In the genomic region with DNA sequence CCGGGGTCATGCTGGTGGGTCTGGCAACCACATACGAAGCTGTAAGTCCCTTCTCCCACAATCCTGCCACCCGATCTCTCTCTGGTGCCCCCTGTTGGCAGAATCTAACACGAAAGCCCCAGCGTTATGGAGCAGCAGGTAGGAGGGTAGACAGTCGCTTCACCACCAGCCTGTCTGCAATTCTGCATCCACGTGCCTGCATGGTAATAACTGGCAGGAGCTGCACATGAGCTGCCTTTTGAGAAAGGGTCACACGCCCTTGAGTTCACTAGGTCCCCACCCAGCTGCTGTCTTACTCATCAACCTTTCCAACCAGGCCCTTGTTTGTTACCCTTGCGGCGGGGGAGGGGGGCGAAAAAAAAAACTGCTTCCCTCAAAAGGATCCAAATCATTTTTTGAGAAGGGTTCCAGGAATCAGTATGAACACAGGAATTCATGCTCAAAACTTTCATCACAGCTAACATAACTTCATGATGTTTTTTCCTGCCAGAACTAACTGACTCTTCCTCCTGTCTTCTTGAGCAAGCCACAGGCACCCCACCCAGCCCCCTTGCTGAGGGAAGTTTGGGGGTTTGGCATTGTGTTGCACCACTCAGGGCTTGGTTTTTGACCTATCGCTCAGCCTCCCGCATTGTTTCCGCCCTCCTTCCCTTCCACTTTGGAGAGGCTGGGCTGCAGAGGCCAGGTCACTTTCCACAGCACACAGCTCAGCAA, we compare ENCODE assay signal across 8 cellular contexts. TPM values are rescaled to one million over a fixed set of nuclear protein-coding genes. Genes with fewer than 3 reads are reported as not detected.
DNase-seq lines count a peak whose midpoint lies in the region; ATAC-seq, FAIRE-seq and TF ChIP-seq lines count a peak whose summit lies in the region.

No MANE protein-coding gene starts in this region.

- intact Hi-C loops in GM12878 (cut with micrococcal nuclease; ENCODE audit: unreplicated experiment), result loop anchor here (10.0 kb wide), 2 partner anchors 115 to 215 kb away; no protein-coding TSS in a partner anchor

- TF ChIP-seq CTCF in GM23338 (conservative IDR thresholded peaks at IDR 0.05; ENCODE audit: low read depth in 2 of 2) (peak; percentile 70 to 87), GM12878 (IDR thresholded peaks at IDR 0.05 in 2 of 3, conservative IDR thresholded peaks at IDR 0.05 in 1 of 3; ENCODE audit: control insufficient read depth in 2 of 3, extremely low read depth in 1 of 3, insufficient read depth in 1 of 3, low read depth in 3 of 3, low read length in 3 of 3) (peak; percentile 51 to 72 (median 58))

- RAD21 ChIA-PET in GM12878 (lab: Charles Lee; ENCODE audit: unreplicated experiment), result interaction anchor here (0.9 to 1.3 kb wide), 5 partner anchors 8 to 389 kb away, joined by 3 to 6 read pairs (median 4); no protein-coding TSS in a partner anchor

- no peaks in the 10 kb centered on the region for H3K9me3 ChIP-seq in CD4-positive, CD25-positive, alpha-beta regulatory T cell (ENCODE audit: control insufficient read depth in 2 of 2, low read length in 2 of 2)
- H3K9me3 ChIP-seq in GM12878 (replicated peaks; ENCODE audit: control insufficient read depth, insufficient read depth, low read length), result no peaks in the 10 kb centered on the region

- TF ChIP-seq RAD21 in GM12878 (IDR thresholded peaks at IDR 0.05; ENCODE audit: insufficient read depth, low read depth, low read length), result peak; percentile 54

- H3K9me3 Mint-ChIP-seq in CD4-positive, CD25-positive, alpha-beta regulatory T cell, result no peaks in the 10 kb centered on the region
- no peaks in the 10 kb centered on the region for H3K9me3 Mint-ChIP-seq in GM23338
- no peaks in the 10 kb centered on the region for H3K9me3 Mint-ChIP-seq in immature natural killer cell

- TF ChIP-seq POLR2A in GM12878 (IDR thresholded peaks at IDR 0.05; ENCODE audit: low read depth, low read length), result no peak

- SMC1A ChIA-PET in GM12878 (lab: Charles Lee; ENCODE audit: uncharacterized antibody, unreplicated experiment), result interaction anchor here (0.6 to 2.8 kb wide), 7 partner anchors 8 to 54 kb away, joined by 3 to 12 read pairs (median 4); partner anchors contain the start of gene TMEM252

- WGBS in GM12878 (ENCODE audit: insufficient coverage, insufficient replicate concordance, low lambda C conversion rate, missing lambda C conversion rate), result 41% methylated on average over 14 of the region's 14 CpGs

- H3F3A ChIP-seq in GM23338 (replicated peaks; ENCODE audit: low read depth), result no peaks in the 10 kb centered on the region

- CTCF ChIA-PET in GM12878 (lab: Yijun Ruan, JAX), result interaction anchor here (0.5 to 5.2 kb wide), 21 partner anchors 8 to 260 kb away, joined by 3 to 60 read pairs (median 6); partner anchors contain the start of gene TMEM252

- H3K27ac Mint-ChIP-seq in CD4-positive, CD25-positive, alpha-beta regulatory T cell, result peak overlapping the region in 1 of 3 donors; percentile 11
- H3K27ac Mint-ChIP-seq in GM23338, result no peak overlapping the region
- H3K27ac Mint-ChIP-seq in immature natural killer cell, result peak overlapping the region in 1 of 6 donors; percentile 38

- H4K20me1 ChIP-seq in GM23338 (replicated peaks; ENCODE audit: insufficient read depth) (no peaks in the 10 kb centered on the region), GM12878 (ENCODE audit: control insufficient read depth, insufficient read depth) (no peaks in the 10 kb centered on the region)

- H3K79me2 ChIP-seq in GM23338 (replicated peaks; ENCODE audit: insufficient read depth) (no peaks in the 10 kb centered on the region), GM12878 (ENCODE audit: control insufficient read depth, insufficient read depth, low read length) (no peaks in the 10 kb centered on the region)

- 0 out of 2 replicates have a peak overlapping the region, but pooled peaks have one; percentile 76 for H2AFZ ChIP-seq in GM23338
- H2AFZ ChIP-seq in GM12878 (ENCODE audit: control insufficient read depth, low read depth, low read length), result no peak overlapping the region

- TF ChIP-seq EP300 in GM12878 (IDR thresholded peaks at IDR 0.05; ENCODE audit: borderline replicate concordance in 1 of 2, control insufficient read depth in 1 of 2, low read depth in 2 of 2, low read length in 2 of 2), result no peak

- peaks cover 14% of the 10 kb centered on the region for H3K27me3 ChIP-seq in CD4-positive, CD25-positive, alpha-beta regulatory T cell (ENCODE audit: control insufficient read depth, insufficient read depth, low read length)
- H3K27me3 ChIP-seq in GM23338 (ENCODE audit: insufficient read depth) (peaks cover 6% of the 10 kb centered on the region), GM12878 (replicated peaks in 1 of 2; ENCODE audit: control insufficient read depth in 2 of 2, insufficient read depth in 2 of 2, low read length in 1 of 2) (peaks cover 4 to 7% of the 10 kb centered on the region in 2 experiments; a peak in 3 of 4 replicates)

- no peak overlapping the region for H3K27ac ChIP-seq in CD4-positive, CD25-positive, alpha-beta regulatory T cell (ENCODE audit: insufficient read depth, low read length, poor library complexity, severe bottlenecking)
- H3K27ac ChIP-seq in GM23338 (ENCODE audit: low read depth) (no peak overlapping the region), GM12878 (ENCODE audit: control insufficient read depth, insufficient read depth) (no peak overlapping the region)

- no TSS peak for BruUV-seq in GM12878 (replicated peaks; lab: Mats Ljungman, UMichigan)

- H3K4me1 Mint-ChIP-seq in CD4-positive, CD25-positive, alpha-beta regulatory T cell, result peaks cover 0 to 15% (median 1%) of the 10 kb centered on the region in 4 donors
- H3K4me1 Mint-ChIP-seq in GM23338 (peaks cover 30% of the 10 kb centered on the region; the same call in 2 of the 3 replicates), immature natural killer cell (peaks cover 18 to 21% of the 10 kb centered on the region in 2 donors)

- FAIRE-seq in GM12878 (lab: Jason Lieb, UNC), result no peak

- no peaks in the 10 kb centered on the region for H3K4me1 ChIP-seq in CD4-positive, CD25-positive, alpha-beta regulatory T cell (ENCODE audit: control insufficient read depth, insufficient read depth, low read length, poor library complexity, severe bottlenecking)
- H3K4me1 ChIP-seq in GM23338 (ENCODE audit: insufficient read depth) (peaks cover 24% of the 10 kb centered on the region), GM12878 (ENCODE audit: control insufficient read depth, insufficient read depth, low read length) (no peaks in the 10 kb centered on the region)

- peak; percentile 37 to 46 for ATAC-seq in CD4-positive, CD25-positive, alpha-beta regulatory T cell (ENCODE audit: low read depth in 2 of 2)
- ATAC-seq in GM23338 (peak; percentile 86), GM12878 (peak; percentile 83), HG02763 (IDR thresholded peaks at IDR 0.05; ENCODE audit: unreplicated experiment) (no peak)

- peak overlapping the region in 2 of 4 donors; percentile 1 to 39 for H3K4me3 Mint-ChIP-seq in CD4-positive, CD25-positive, alpha-beta regulatory T cell
- H3K4me3 Mint-ChIP-seq in GM23338 (no peak overlapping the region; the same call in 2 of the 3 replicates), immature natural killer cell (peak overlapping the region in 4 of 5 donors; percentile 36 to 59 (median 54))

- POLR2A ChIA-PET in GM12878 (lab: Charles Lee), result no interaction called here

- no peaks in the 10 kb centered on the region for H3K9me2 ChIP-seq in GM23338 (ENCODE audit: insufficient read depth)

- no peaks in the 10 kb centered on the region for H3K36me3 ChIP-seq in CD4-positive, CD25-positive, alpha-beta regulatory T cell (ENCODE audit: control insufficient read depth, insufficient read depth, low read length)
- H3K36me3 ChIP-seq in GM23338 (ENCODE audit: insufficient read depth) (no peaks in the 10 kb centered on the region), GM12878 (ENCODE audit: control insufficient read depth in 2 of 2, insufficient read depth in 2 of 2, low read length in 1 of 2) (no peaks in the 10 kb centered on the region)

- H3K4me2 ChIP-seq in GM23338 (peak overlapping the region; percentile 56; the same call in 1 of the 2 replicates), GM12878 (ENCODE audit: control insufficient read depth, insufficient read depth) (no peak overlapping the region)

- no peaks in the 10 kb centered on the region for H3K36me3 Mint-ChIP-seq in CD4-positive, CD25-positive, alpha-beta regulatory T cell
- no peaks in the 10 kb centered on the region for H3K36me3 Mint-ChIP-seq in GM23338 (ENCODE audit: low read depth)
- no peaks in the 10 kb centered on the region for H3K36me3 Mint-ChIP-seq in immature natural killer cell

- no peak overlapping the region for H3K4me3 ChIP-seq in CD4-positive, CD25-positive, alpha-beta regulatory T cell (ENCODE audit: low read depth, low read length)
- H3K4me3 ChIP-seq in GM23338, result no peak overlapping the region
- no peak overlapping the region for H3K4me3 ChIP-seq in GM12878

- H3K27me3 Mint-ChIP-seq in CD4-positive, CD25-positive, alpha-beta regulatory T cell, result peaks cover 31% of the 10 kb centered on the region
- H3K27me3 Mint-ChIP-seq in GM23338 (ENCODE audit: insufficient read depth, low read depth, poor library complexity), result peaks cover 13% of the 10 kb centered on the region
- peaks cover 0 to 12% (median 2%) of the 10 kb centered on the region in 3 donors for H3K27me3 Mint-ChIP-seq in immature natural killer cell (ENCODE audit: low read depth in 3 of 3)

- H3K9ac ChIP-seq in GM12878 (ENCODE audit: control insufficient read depth, insufficient read depth, low read length), result no peak overlapping the region

- DNase-seq in CD4-positive, CD25-positive, alpha-beta regulatory T cell, result peak; percentile 14 to 72 (median 19)
- DNase-seq in GM23338 (ENCODE audit: low spot score) (peak; percentile 85), SK-MEL-5 (ENCODE audit: low read depth, low spot score) (peak; percentile 81), GM12878 (ENCODE audit: low read depth, low spot score) (no peak), immature natural killer cell (peak; percentile 25 to 35 (median 26)), midbrain (lab: John Stamatoyannopoulos, UW) (no peak)
- DNase-seq in stimulated activated CD4-positive, alpha-beta T cell treated with anti-CD3 and anti-CD28 coated beads, Interleukin-2, amount 100 ng/mL, for 4 hours (ENCODE audit: low read depth), result peak; percentile 9

- in situ Hi-C loops in SK-MEL-5 (cut with HindIII; ENCODE audit: low pct_unique_long_range_greater_than_20kb, low sequenced_read_pairs), result no loop called here
- in situ Hi-C loops in GM12878 (cut with MboI), result loop anchor here (5.0 to 25.0 kb wide), 2 partner anchors 48 to 198 kb away; partner anchors contain the start of gene PGM5

RNA-seq across cellular contexts. Expression of gene TMEM252, which starts 19.6 kb away (rescaled TPM):
- total RNA-seq in CD4-positive, CD25-positive, alpha-beta regulatory T cell, result not detected
- polyA plus RNA-seq in CD4-positive, CD25-positive, alpha-beta regulatory T cell, result not detected
- total RNA-seq in GM23338 (2014; rRNA removed; shearing (Covaris generic)), result not detected in 2 replicates
- polyA plus RNA-seq in GM23338 (2016; fragmentation: Nextera tagmentation; extraction: Ambion mirVana), result not detected in 2 replicates
- total RNA-seq in SK-MEL-5 (2014; rRNA removed; shearing (Covaris generic)), result not detected in 2 replicates
- polyA plus RNA-seq in SK-MEL-5 (2015; cell fraction: cytosol; rRNA removed), result not detected in 2 replicates
- polyA plus RNA-seq in SK-MEL-5 (2015; cell fraction: nucleus; rRNA removed), result not detected in 2 replicates
- not detected in 2 replicates for total RNA-seq in GM12878 (2013; cell fraction: nucleolus; rRNA removed)
- total RNA-seq in GM12878 (2014; rRNA removed), result not detected in 2 replicates
- total RNA-seq in GM12878 (2014; rRNA removed; fragmentation: Illumina TruSeq; extraction: Trizol), result not detected in 2 replicates
- total RNA-seq in GM12878 (2021), result not detected in 2 replicates
- polyA plus RNA-seq in GM12878 (2011; ENCODE audit: low read depth), result not detected
- not detected in 2 replicates for polyA plus RNA-seq in GM12878 (2011; rRNA removed)
- polyA plus RNA-seq in GM12878 (2011; cell fraction: cytosol; rRNA removed), result not detected in 2 replicates
- polyA plus RNA-seq in GM12878 (2011; cell fraction: nucleus; rRNA removed), result not detected in 2 replicates
- not detected in 2 replicates for polyA plus RNA-seq in GM12878 (2012)
- polyA plus RNA-seq in GM12878 (2014; fragmentation: Illumina TruSeq; extraction: Trizol), result not detected in 2 replicates
- polyA plus RNA-seq in GM12878 (2014; fragmentation: Nextera tagmentation; extraction: Ambion mirVana), result not detected
- not detected in 2 replicates for polyA plus RNA-seq in GM12878 (2014; rRNA removed)
- not detected for polyA plus RNA-seq in GM12878 (2016; fragmentation: Nextera tagmentation; extraction: Ambion mirVana)
- polyA minus RNA-seq in GM12878 (2011; rRNA and poly(A)+ RNA removed), result not detected in 2 replicates
- polyA minus RNA-seq in GM12878 (2011; cell fraction: cytosol; rRNA and poly(A)+ RNA removed), result not detected in 2 replicates
- polyA minus RNA-seq in GM12878 (2011; cell fraction: nucleus; rRNA and poly(A)+ RNA removed), result not detected in 2 replicates
- polyA plus RNA-seq in immature natural killer cell, result not detected

Comparison
In these comparisons a context has a peak if more than half of its experiments do, and no peak if none do; other contexts are left out.
1. DNase-seq: peak in CD4-positive, CD25-positive, alpha-beta regulatory T cell (3 of 3), GM23338 (single experiment), SK-MEL-5 (single experiment), immature natural killer cell (3 of 3) and stimulated activated CD4-positive, alpha-beta T cell treated with anti-CD3 and anti-CD28 coated beads, Interleukin-2, amount 100 ng/mL, for 4 hours (single experiment); none in GM12878 (single experiment) and midbrain (single experiment).